ENCODE assay signal across 8 cellular contexts in genomic region chr7:129553861-129554530, GRCh38. TPM values are rescaled to one million over a fixed set of nuclear protein-coding genes. Genes with fewer than 3 reads are reported as not detected.
DNase-seq lines count a peak whose midpoint lies in the region; ATAC-seq, FAIRE-seq and TF ChIP-seq lines count a peak whose summit lies in the region.

No MANE protein-coding gene starts in this region.

- no peak for TF ChIP-seq CTCF in endothelial cell of umbilical vein (IDR thresholded peaks at IDR 0.05; ENCODE audit: extremely low read depth in 1 of 2, insufficient read depth in 1 of 2, low read depth in 1 of 2, low read length in 2 of 2)

- no peak overlapping the region for H3K4me3 ChIP-seq in CD4-positive, alpha-beta memory T cell (ENCODE audit: low read length in 2 of 2)
- H3K4me3 ChIP-seq in endothelial cell of umbilical vein (replicated peaks in 1 of 3; ENCODE audit: insufficient read depth in 1 of 3, low read depth in 1 of 3, low read length in 3 of 3) (no peak overlapping the region), trophoblast cell (ENCODE audit: low read depth, low read length) (no peak overlapping the region)

- H3K27me3 Mint-ChIP-seq in CD4-positive, alpha-beta memory T cell, result no peaks in the 10 kb centered on the region
- H3K27me3 Mint-ChIP-seq in stimulated activated naive CD8-positive, alpha-beta T cell treated with anti-CD3 and anti-CD28 coated beads, Interleukin-15, amount 100 ng/mL, for 72 hours, result peaks cover 6% of the 10 kb centered on the region

- no peak overlapping the region for H2AFZ ChIP-seq in endothelial cell of umbilical vein (ENCODE audit: low read depth, low read length)
- no peak overlapping the region for H2AFZ ChIP-seq in trophoblast cell (ENCODE audit: insufficient read depth, low read length, poor library complexity)

- H4K91ac ChIP-seq in trophoblast cell (ENCODE audit: low read depth, low read length), result no peak overlapping the region

- intact Hi-C loops in CD4-positive, alpha-beta memory T cell (cut with micrococcal nuclease), result no loop called here
- intact Hi-C loops in endothelial cell of umbilical vein (cut with micrococcal nuclease), result no loop called here

- H3K9ac ChIP-seq in endothelial cell of umbilical vein (replicated peaks; ENCODE audit: extremely low read depth, insufficient read depth, low read length) (no peak overlapping the region), trophoblast cell (ENCODE audit: low read length) (no peak overlapping the region)

- no peak overlapping the region for H2BK120ac ChIP-seq in trophoblast cell (ENCODE audit: insufficient read depth, low read length, poor library complexity)

- H3K9me3 ChIP-seq in CD4-positive, alpha-beta memory T cell (ENCODE audit: control insufficient read depth in 1 of 2, low read length in 2 of 2), result no peaks in the 10 kb centered on the region
- H3K9me3 ChIP-seq in endothelial cell of umbilical vein (replicated peaks; ENCODE audit: control insufficient read depth, insufficient read depth, low read length) (no peaks in the 10 kb centered on the region), trophoblast cell (ENCODE audit: insufficient read depth, low read depth, low read length) (no peaks in the 10 kb centered on the region)

- no peaks in the 10 kb centered on the region for H3K36me3 Mint-ChIP-seq in CD4-positive, alpha-beta memory T cell

- WGBS in trophoblast cell (ENCODE audit: extremely low coverage, insufficient coverage, insufficient read length), result no CpG with 5 or more reads among the region's 17 CpGs

- no peaks in the 10 kb centered on the region for H3K79me1 ChIP-seq in trophoblast cell (ENCODE audit: low read length)

- H3K4me1 Mint-ChIP-seq in CD4-positive, alpha-beta memory T cell, result peaks cover 5 to 6% (median 5%) of the 10 kb centered on the region in 4 donors
- peaks cover 6% of the 10 kb centered on the region for H3K4me1 Mint-ChIP-seq in stimulated activated naive CD8-positive, alpha-beta T cell treated with anti-CD3 and anti-CD28 coated beads, Interleukin-15, amount 100 ng/mL, for 72 hours

- peak overlapping the region in 4 of 7 donors; percentile 1 to 71 (median 52) for H3K27ac Mint-ChIP-seq in CD4-positive, alpha-beta memory T cell
- peak overlapping the region; percentile 11 to 12 for H3K27ac Mint-ChIP-seq in stimulated activated naive CD8-positive, alpha-beta T cell treated with anti-CD3 and anti-CD28 coated beads, Interleukin-15, amount 100 ng/mL, for 72 hours

- H3K9me3 Mint-ChIP-seq in CD4-positive, alpha-beta memory T cell, result no peaks in the 10 kb centered on the region
- H3K9me3 Mint-ChIP-seq in stimulated activated naive CD8-positive, alpha-beta T cell treated with anti-CD3 and anti-CD28 coated beads, Interleukin-15, amount 100 ng/mL, for 72 hours, result no peaks in the 10 kb centered on the region

- POLR2A ChIA-PET in CD4-positive, alpha-beta memory T cell (lab: Charles Lee; ENCODE audit: partially characterized antibody), result no interaction called here
- POLR2A ChIA-PET in endothelial cell of umbilical vein (lab: Charles Lee), result no interaction called here

- H3K18ac ChIP-seq in trophoblast cell (ENCODE audit: low read length), result no peak overlapping the region

- no peak overlapping the region for H4K12ac ChIP-seq in trophoblast cell (ENCODE audit: low read depth, low read length)

- no peak overlapping the region for H3K23ac ChIP-seq in trophoblast cell (ENCODE audit: low read length)

- H3K27ac ChIP-seq in CD4-positive, alpha-beta memory T cell (ENCODE audit: low read depth, low read length), result no peak overlapping the region
- no peak overlapping the region for H3K27ac ChIP-seq in endothelial cell of umbilical vein (ENCODE audit: insufficient read depth, low read depth, low read length)
- no peak overlapping the region for H3K27ac ChIP-seq in trophoblast cell (ENCODE audit: low read depth, low read length)

- H3K27me3 ChIP-seq in CD4-positive, alpha-beta memory T cell (ENCODE audit: insufficient read depth, low read length), result peaks cover 4% of the 10 kb centered on the region
- H3K27me3 ChIP-seq in endothelial cell of umbilical vein (ENCODE audit: control insufficient read depth in 2 of 2, insufficient read depth in 2 of 2, low read length in 2 of 2) (peaks cover 0 to 13% of the 10 kb centered on the region in 2 experiments), trophoblast cell (ENCODE audit: insufficient read depth, low read length) (no peaks in the 10 kb centered on the region)

- peak; percentile 29 to 50 (median 42) for DNase-seq in CD4-positive, alpha-beta memory T cell
- DNase-seq in NCI-H128 (lab: John Stamatoyannopoulos, UW; ENCODE audit: unreplicated experiment), result peak; percentile 2
- peak; percentile 20 to 24 for DNase-seq in activated CD4-positive, alpha-beta T cell treated with anti-CD3 and anti-CD28 coated beads for 4 hours
- DNase-seq in endothelial cell of umbilical vein (ENCODE audit: low read depth, low spot score), result peak; percentile 16
- peak; percentile 26 to 50 for DNase-seq in stimulated activated naive CD8-positive, alpha-beta T cell treated with anti-CD3 and anti-CD28 coated beads, Interleukin-15, amount 100 ng/mL, for 72 hours
- no peak for DNase-seq in hippocampal formation (lab: John Stamatoyannopoulos, UW)
- no peak for DNase-seq in trophoblast cell

- no peaks in the 10 kb centered on the region for H3K36me3 ChIP-seq in CD4-positive, alpha-beta memory T cell (ENCODE audit: insufficient read depth, low read length)
- H3K36me3 ChIP-seq in endothelial cell of umbilical vein (ENCODE audit: control insufficient read depth in 2 of 2, extremely low read depth in 1 of 2, insufficient read depth in 2 of 2, low read length in 2 of 2) (no peaks in the 10 kb centered on the region), trophoblast cell (ENCODE audit: control insufficient read depth in 1 of 2, insufficient read depth in 2 of 2, low read length in 2 of 2) (no peaks in the 10 kb centered on the region)

- H4K20me1 ChIP-seq in endothelial cell of umbilical vein (replicated peaks; ENCODE audit: control insufficient read depth, extremely low read depth, insufficient read depth, low read length), result no peaks in the 10 kb centered on the region

- no peak overlapping the region for H2AK5ac ChIP-seq in trophoblast cell (ENCODE audit: low read length)

- no peaks in the 10 kb centered on the region for H3K79me2 ChIP-seq in endothelial cell of umbilical vein (ENCODE audit: control insufficient read depth, insufficient read depth, low read length)
- no peaks in the 10 kb centered on the region for H3K79me2 ChIP-seq in trophoblast cell (ENCODE audit: control insufficient read depth, insufficient read depth, low read length, poor library complexity)

- BruUV-seq in endothelial cell of umbilical vein (replicated peaks; lab: Mats Ljungman, UMichigan), result no TSS peak

- H3K4me1 ChIP-seq in CD4-positive, alpha-beta memory T cell (ENCODE audit: insufficient read depth, low read length), result no peaks in the 10 kb centered on the region
- no peaks in the 10 kb centered on the region for H3K4me1 ChIP-seq in endothelial cell of umbilical vein (ENCODE audit: control insufficient read depth, extremely low read depth, insufficient read depth, low read length)
- H3K4me1 ChIP-seq in trophoblast cell (ENCODE audit: control insufficient read depth in 1 of 2, insufficient read depth in 2 of 2, low read length in 2 of 2), result no peaks in the 10 kb centered on the region

- H3K14ac ChIP-seq in trophoblast cell (ENCODE audit: low read length), result no peak overlapping the region

- H4K8ac ChIP-seq in trophoblast cell (ENCODE audit: low read depth, low read length), result no peak overlapping the region

- H3K4me2 ChIP-seq in endothelial cell of umbilical vein (ENCODE audit: insufficient read depth, low read length) (no peak overlapping the region), trophoblast cell (ENCODE audit: low read length) (no peak overlapping the region)

- no peak overlapping the region for H3K4ac ChIP-seq in trophoblast cell (ENCODE audit: low read depth, low read length)

- peak; percentile 97 for ATAC-seq in stimulated activated naive CD8-positive, alpha-beta T cell treated with anti-CD3 and anti-CD28 coated beads, Interleukin-15, amount 100 ng/mL, for 72 hours
- no peak for ATAC-seq in HG03378 (IDR thresholded peaks at IDR 0.05; ENCODE audit: unreplicated experiment)

- no peaks in the 10 kb centered on the region for H3K9me1 ChIP-seq in endothelial cell of umbilical vein (replicated peaks; ENCODE audit: control insufficient read depth, extremely low read depth, insufficient read depth, low read length)

- peak; percentile 24 for FAIRE-seq in endothelial cell of umbilical vein (lab: Jason Lieb, UNC)

- H3K4me3 Mint-ChIP-seq in CD4-positive, alpha-beta memory T cell, result peak overlapping the region in 6 of 8 donors; percentile 3 to 78 (median 60)
- H3K4me3 Mint-ChIP-seq in stimulated activated naive CD8-positive, alpha-beta T cell treated with anti-CD3 and anti-CD28 coated beads, Interleukin-15, amount 100 ng/mL, for 72 hours, result peak overlapping the region; percentile 61 to 69

- no peak overlapping the region for H2BK12ac ChIP-seq in trophoblast cell (ENCODE audit: low read length)

- CTCF ChIA-PET in CD4-positive, alpha-beta memory T cell (lab: Charles Lee; ENCODE audit: partially characterized antibody), result no interaction called here
- CTCF ChIA-PET in endothelial cell of umbilical vein (lab: Charles Lee), result interaction anchor here (0.9 to 1.3 kb wide), 2 partner anchors 90 to 211 kb away, joined by 3 read pairs; no protein-coding TSS in a partner anchor

- no peak for TF ChIP-seq POLR2A in endothelial cell of umbilical vein (IDR thresholded peaks at IDR 0.05; ENCODE audit: low read depth, low read length)

- dilution Hi-C loops in endothelial cell of umbilical vein (cut with MboI; ENCODE audit: extremely low pct_ligation_motif_present, low sequenced_read_pairs), result no loop called here

- no peak overlapping the region for H2BK5ac ChIP-seq in trophoblast cell (ENCODE audit: low read depth, low read length, poor library complexity)

RNA-seq across cellular contexts. Expression of gene SMKR1, which starts 51.7 kb away (rescaled TPM):
- 1 to 10 TPM; 1.2 to 1.5 TPM for total RNA-seq in CD4-positive, alpha-beta memory T cell
- polyA plus RNA-seq in CD4-positive, alpha-beta memory T cell, result 1 to 10 TPM; 2.4 to 7.9 TPM
- 0.64 TPM in 1 of 2 replicates, not detected in the other for total RNA-seq in endothelial cell of umbilical vein
- polyA plus RNA-seq in endothelial cell of umbilical vein, result not detected in 2 replicates
- 0.14 and 0.39 TPM in 2 replicates for polyA plus RNA-seq in endothelial cell of umbilical vein (2011; cell fraction: cytosol; rRNA removed)
- polyA plus RNA-seq in endothelial cell of umbilical vein (2011; cell fraction: nucleus; rRNA removed), result not detected in 2 replicates
- 0.67 and 0.98 TPM in 2 replicates for polyA plus RNA-seq in endothelial cell of umbilical vein (2012)
- not detected in 2 replicates for polyA minus RNA-seq in endothelial cell of umbilical vein
- not detected for polyA minus RNA-seq in endothelial cell of umbilical vein (2011; cell fraction: cytosol; rRNA and poly(A)+ RNA removed)
- polyA minus RNA-seq in endothelial cell of umbilical vein (2011; cell fraction: nucleus; rRNA and poly(A)+ RNA removed), result not detected in 2 replicates
- 0.25 and 0.42 TPM in 2 replicates for polyA plus RNA-seq in trophoblast cell (2013)

RNA-seq across cellular contexts. Expression of gene NRF1, which starts 57.5 kb away (rescaled TPM):
- total RNA-seq in CD4-positive, alpha-beta memory T cell, result 10 to 100 TPM; 38.1 to 40.0 TPM
- polyA plus RNA-seq in CD4-positive, alpha-beta memory T cell, result 10 to 100 TPM; 22.8 to 23.4 TPM
- 17.4 and 20.3 TPM in 2 replicates for total RNA-seq in endothelial cell of umbilical vein
- 12.3 and 14.6 TPM in 2 replicates for polyA plus RNA-seq in endothelial cell of umbilical vein
- 10.7 and 11.5 TPM in 2 replicates for polyA plus RNA-seq in endothelial cell of umbilical vein (2011; cell fraction: cytosol; rRNA removed)
- polyA plus RNA-seq in endothelial cell of umbilical vein (2011; cell fraction: nucleus; rRNA removed), result 33.9 and 34.1 TPM in 2 replicates
- 8.0 and 10.5 TPM in 2 replicates for polyA plus RNA-seq in endothelial cell of umbilical vein (2012)
- polyA minus RNA-seq in endothelial cell of umbilical vein, result 47.2 and 53.1 TPM in 2 replicates
- polyA minus RNA-seq in endothelial cell of umbilical vein (2011; cell fraction: cytosol; rRNA and poly(A)+ RNA removed), result 17.7 TPM
- 37.5 and 63.6 TPM in 2 replicates for polyA minus RNA-seq in endothelial cell of umbilical vein (2011; cell fraction: nucleus; rRNA and poly(A)+ RNA removed)
- 7.4 and 7.8 TPM in 2 replicates for polyA plus RNA-seq in trophoblast cell (2013)

Comparison
In these comparisons a context has a peak if more than half of its experiments do, and no peak if none do; other contexts are left out.
1. DNase-seq: peak in CD4-positive, alpha-beta memory T cell (5 of 5), NCI-H128 (single experiment), activated CD4-positive, alpha-beta T cell treated with anti-CD3 and anti-CD28 coated beads for 4 hours (2 of 2), endothelial cell of umbilical vein (single experiment) and stimulated activated naive CD8-positive, alpha-beta T cell treated with anti-CD3 and anti-CD28 coated beads, Interleukin-15, amount 100 ng/mL, for 72 hours (2 of 2); none in hippocampal formation (0 of 2) and trophoblast cell (0 of 2).